Comparison of ENCODE assay signal across 16 cellular contexts in the genomic region with DNA sequence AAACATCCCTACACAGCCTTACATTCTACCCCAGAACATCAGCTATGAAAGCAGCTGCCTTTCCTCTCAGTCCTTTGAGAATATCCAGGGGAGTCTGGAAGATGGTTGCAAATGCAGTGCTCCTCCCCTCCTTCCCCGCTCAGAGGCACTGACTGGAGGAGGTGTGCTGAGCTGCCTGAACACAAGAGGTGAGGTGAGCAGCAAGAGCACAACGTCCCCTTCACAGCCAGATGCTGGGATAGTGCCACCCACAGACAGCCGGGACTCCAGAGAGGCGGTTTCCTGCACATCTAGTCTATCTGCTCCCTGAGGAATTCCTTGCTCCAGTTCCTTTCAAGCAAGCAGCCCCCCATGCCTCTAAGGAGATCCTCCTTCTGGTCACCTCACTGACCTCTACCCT.
A peak's percentile ranks its signal among the peaks of the same experiment; 100 is the strongest.
DNase-seq lines count a peak whose midpoint lies in the region; ATAC-seq, FAIRE-seq and TF ChIP-seq lines count a peak whose summit lies in the region.
"Had no signal": no experiment of that assay in that cellular context is flagged by ENCODE, and none has a peak within 500 bp of the region (broad histone marks: within the 10 kb centered on the region; RNA-seq: fewer than 3 reads in every experiment).

No MANE protein-coding gene starts in this region.

- H3K4me3 Mint-ChIP-seq in activated naive CD8-positive, alpha-beta T cell treated with anti-CD3 and anti-CD28 coated beads, Interleukin-2, amount 50 U/mL, for 24 hours: peak overlapping the region; percentile 20
- H3K4me3 Mint-ChIP-seq in activated naive CD8-positive, alpha-beta T cell treated with anti-CD3 and anti-CD28 coated beads for 36 hours: no peak overlapping the region
- H3K4me3 Mint-ChIP-seq in activated B cell treated with CpG ODN at 0.5 μM for 24 hours: no peak overlapping the region
- no peak overlapping the region for H3K4me3 Mint-ChIP-seq in CD4-positive, alpha-beta memory T cell

- no peak overlapping the region for H3K4me3 ChIP-seq in HepG2 (replicated peaks in 1 of 3; ENCODE audit: insufficient read depth in 1 of 3, low read depth in 2 of 3, low read length in 3 of 3)
- no peak overlapping the region for H3K4me3 ChIP-seq in CD4-positive, alpha-beta memory T cell (ENCODE audit: low read length in 2 of 2)
- H3K4me3 ChIP-seq: testis had no signal

- H3K27me3 Mint-ChIP-seq in activated naive CD8-positive, alpha-beta T cell treated with anti-CD3 and anti-CD28 coated beads, Interleukin-2, amount 50 U/mL, for 24 hours: no peaks in the 10 kb centered on the region
- H3K27me3 Mint-ChIP-seq in activated naive CD8-positive, alpha-beta T cell treated with anti-CD3 and anti-CD28 coated beads for 36 hours: no peaks in the 10 kb centered on the region
- no peaks in the 10 kb centered on the region for H3K27me3 Mint-ChIP-seq in activated B cell treated with CpG ODN at 0.5 μM for 24 hours
- H3K27me3 Mint-ChIP-seq in CD4-positive, alpha-beta memory T cell: no peaks in the 10 kb centered on the region

- peaks cover 68% of the 10 kb centered on the region for H3K36me3 Mint-ChIP-seq in activated naive CD8-positive, alpha-beta T cell treated with anti-CD3 and anti-CD28 coated beads, Interleukin-2, amount 50 U/mL, for 24 hours (ENCODE audit: low read depth)
- H3K36me3 Mint-ChIP-seq in activated naive CD8-positive, alpha-beta T cell treated with anti-CD3 and anti-CD28 coated beads for 36 hours: peaks cover 39% of the 10 kb centered on the region
- peaks cover 56% of the 10 kb centered on the region for H3K36me3 Mint-ChIP-seq in activated B cell treated with CpG ODN at 0.5 μM for 24 hours (ENCODE audit: low read depth)
- H3K36me3 Mint-ChIP-seq in CD4-positive, alpha-beta memory T cell: peaks cover 24 to 52% of the 10 kb centered on the region in 2 donors

- TF ChIP-seq EP300 in HepG2 (IDR thresholded peaks at IDR 0.05; ENCODE audit: low read depth in 2 of 2, low read length in 2 of 2) (no peak), HepG2 (CRISPR knock-in tag; IDR thresholded peaks at IDR 0.05; ENCODE audit: borderline replicate concordance) (no peak)

- no peaks in the 10 kb centered on the region for H3K4me1 ChIP-seq in HepG2 (ENCODE audit: insufficient read depth, low read length)
- H3K4me1 ChIP-seq in CD4-positive, alpha-beta memory T cell (ENCODE audit: insufficient read depth, low read length): no peaks in the 10 kb centered on the region
- H3K4me1 ChIP-seq: testis had no signal

- no peak for DNase-seq in activated naive CD8-positive, alpha-beta T cell treated with anti-CD3 and anti-CD28 coated beads, Interleukin-2, amount 50 U/mL, for 24 hours
- no peak for DNase-seq in activated naive CD8-positive, alpha-beta T cell treated with anti-CD3 and anti-CD28 coated beads for 36 hours
- DNase-seq in activated B cell treated with CpG ODN at 0.5 μM for 24 hours (no peak), HepG2 (ENCODE audit: low spot score) (no peak), amniotic stem cell (lab: John Stamatoyannopoulos, UW) (no peak)
- DNase-seq in CD4-positive, alpha-beta memory T cell: no peak
- DNase-seq: activated CD4-positive, alpha-beta T cell treated with anti-CD3 and anti-CD28 coated beads, Interleukin-2, amount 50 U/mL, for 4 hours; dermis blood vessel endothelial cell; hippocampal formation; kidney glomerular epithelial cell; NCI-H1930; NCI-H510A treated with DMSO at 0.1 percent for 48 hours; RPMI8226; testis had no signal

- no peaks in the 10 kb centered on the region for H3K4me1 Mint-ChIP-seq in activated naive CD8-positive, alpha-beta T cell treated with anti-CD3 and anti-CD28 coated beads, Interleukin-2, amount 50 U/mL, for 24 hours
- H3K4me1 Mint-ChIP-seq in activated naive CD8-positive, alpha-beta T cell treated with anti-CD3 and anti-CD28 coated beads for 36 hours: no peaks in the 10 kb centered on the region
- H3K4me1 Mint-ChIP-seq in activated B cell treated with CpG ODN at 0.5 μM for 24 hours: peaks cover 16% of the 10 kb centered on the region
- H3K4me1 Mint-ChIP-seq in CD4-positive, alpha-beta memory T cell: peaks cover 2 to 15% (median 12%) of the 10 kb centered on the region in 4 donors

- no peaks in the 10 kb centered on the region for H3K9me3 ChIP-seq in HepG2 (ENCODE audit: low read length)
- H3K9me3 ChIP-seq in CD4-positive, alpha-beta memory T cell (ENCODE audit: control insufficient read depth in 1 of 2, low read length in 2 of 2): no peaks in the 10 kb centered on the region
- H3K9me3 ChIP-seq: testis had no signal

- H3K27ac Mint-ChIP-seq in activated naive CD8-positive, alpha-beta T cell treated with anti-CD3 and anti-CD28 coated beads, Interleukin-2, amount 50 U/mL, for 24 hours: peak overlapping the region; percentile 66
- H3K27ac Mint-ChIP-seq in activated naive CD8-positive, alpha-beta T cell treated with anti-CD3 and anti-CD28 coated beads for 36 hours: no peak overlapping the region
- H3K27ac Mint-ChIP-seq in activated B cell treated with CpG ODN at 0.5 μM for 24 hours: peak overlapping the region; percentile 35
- H3K27ac Mint-ChIP-seq in CD4-positive, alpha-beta memory T cell: peak overlapping the region in 2 of 7 donors; percentile 25 to 70

- in situ Hi-C loops in HepG2 (cut with HindIII; ENCODE audit: extremely low pct_ligation_motif_present, low pct_unique_long_range_greater_than_20kb): no loop called here

- no peaks in the 10 kb centered on the region for H3K9me3 Mint-ChIP-seq in activated naive CD8-positive, alpha-beta T cell treated with anti-CD3 and anti-CD28 coated beads, Interleukin-2, amount 50 U/mL, for 24 hours
- no peaks in the 10 kb centered on the region for H3K9me3 Mint-ChIP-seq in activated naive CD8-positive, alpha-beta T cell treated with anti-CD3 and anti-CD28 coated beads for 36 hours
- H3K9me3 Mint-ChIP-seq in activated B cell treated with CpG ODN at 0.5 μM for 24 hours: no peaks in the 10 kb centered on the region
- no peaks in the 10 kb centered on the region for H3K9me3 Mint-ChIP-seq in CD4-positive, alpha-beta memory T cell

- H3K9ac ChIP-seq in HepG2 (ENCODE audit: insufficient read depth, low read depth, low read length): no peak overlapping the region

- no peak overlapping the region for H3K27ac ChIP-seq in HepG2 (ENCODE audit: extremely low read length, insufficient read depth, low read length)
- no peak overlapping the region for H3K27ac ChIP-seq in CD4-positive, alpha-beta memory T cell (ENCODE audit: low read depth, low read length)
- H3K27ac ChIP-seq: testis had no signal

- POLR2A ChIA-PET in activated B cell treated with CpG ODN at 0.5 μM for 24 hours (lab: Charles Lee) (no interaction called here), HepG2 (lab: Yijun Ruan, JAX) (no interaction called here)
- POLR2A ChIA-PET in CD4-positive, alpha-beta memory T cell (lab: Charles Lee; ENCODE audit: partially characterized antibody): no interaction called here

- no peak for TF ChIP-seq POLR2A in HepG2 (IDR thresholded peaks at IDR 0.05; ENCODE audit: insufficient read depth in 1 of 2, low read depth in 2 of 2, low read length in 2 of 2)

- H4K20me1 ChIP-seq in HepG2 (ENCODE audit: insufficient read depth, low read length): no peaks in the 10 kb centered on the region

- no peak for ATAC-seq in activated naive CD8-positive, alpha-beta T cell treated with anti-CD3 and anti-CD28 coated beads, Interleukin-2, amount 50 U/mL, for 24 hours
- ATAC-seq in activated B cell treated with CpG ODN at 0.5 μM for 24 hours (ENCODE audit: low read depth) (no peak), HepG2 (no peak), HG02678 (IDR thresholded peaks at IDR 0.05; ENCODE audit: unreplicated experiment) (no peak)

- no peak for TF ChIP-seq RAD21 in HepG2 (CRISPR knock-in tag; IDR thresholded peaks at IDR 0.05)

- intact Hi-C loops in activated B cell treated with CpG ODN at 0.5 μM for 24 hours (cut with micrococcal nuclease): no loop called here
- intact Hi-C loops in HepG2 (cut with micrococcal nuclease; ENCODE audit: unreplicated experiment): no loop called here
- intact Hi-C loops in CD4-positive, alpha-beta memory T cell (cut with micrococcal nuclease): no loop called here

- H3K36me3 ChIP-seq in HepG2 (replicated peaks in 1 of 2; ENCODE audit: control insufficient read depth in 1 of 2, insufficient read depth in 2 of 2, low read length in 2 of 2): peaks cover 14 to 67% of the 10 kb centered on the region in 2 experiments
- peaks cover 6% of the 10 kb centered on the region for H3K36me3 ChIP-seq in CD4-positive, alpha-beta memory T cell (ENCODE audit: insufficient read depth, low read length)

- no peaks in the 10 kb centered on the region for H3K27me3 ChIP-seq in HepG2 (ENCODE audit: control insufficient read depth in 1 of 2, insufficient read depth in 2 of 2, low read length in 2 of 2)
- H3K27me3 ChIP-seq in CD4-positive, alpha-beta memory T cell (ENCODE audit: insufficient read depth, low read length): no peaks in the 10 kb centered on the region
- H3K27me3 ChIP-seq: testis had no signal

- no peak overlapping the region for H3K4me2 ChIP-seq in HepG2 (ENCODE audit: low read depth, low read length)

- BruUV-seq in HepG2 (replicated peaks; lab: Mats Ljungman, UMichigan): no TSS peak

- no peaks in the 10 kb centered on the region for H3K79me2 ChIP-seq in HepG2 (ENCODE audit: insufficient read depth, low read length)

- TF ChIP-seq CTCF in activated B cell treated with CpG ODN at 0.5 μM for 24 hours (IDR thresholded peaks at IDR 0.05) (no peak), HepG2 (CRISPR knock-in tag; IDR thresholded peaks at IDR 0.05) (no peak)

- 100% methylated on average over 4 of the region's 4 CpGs for WGBS in HepG2 (ENCODE audit: low lambda C conversion rate)

- CTCF ChIA-PET in activated B cell treated with CpG ODN at 0.5 μM for 24 hours (lab: Charles Lee) (no interaction called here), HepG2 (lab: Yijun Ruan, JAX; ENCODE audit: low intra/inter-chr PET ratio, low total read pairs) (no interaction called here)
- CTCF ChIA-PET in CD4-positive, alpha-beta memory T cell (lab: Charles Lee; ENCODE audit: partially characterized antibody): no interaction called here

- no peak for FAIRE-seq in HepG2 (lab: Jason Lieb, UNC)
- FAIRE-seq: bronchial epithelial cell had no signal

- no peak overlapping the region for H2AFZ ChIP-seq in HepG2 (ENCODE audit: low read length)

TF ChIP-seq in HepG2, 621 proteins besides CTCF, POLR2A, EP300 and RAD21:
- peak; percentile 73 for TF ChIP-seq RBM22 (optimal IDR thresholded peaks at IDR 0.05; ENCODE audit: low read length)
- no peak for TF ChIP-seq SMC3 (IDR thresholded peaks at IDR 0.05; ENCODE audit: low read length)
